ENCODE assay signal across 14 cellular contexts in the genomic region with DNA sequence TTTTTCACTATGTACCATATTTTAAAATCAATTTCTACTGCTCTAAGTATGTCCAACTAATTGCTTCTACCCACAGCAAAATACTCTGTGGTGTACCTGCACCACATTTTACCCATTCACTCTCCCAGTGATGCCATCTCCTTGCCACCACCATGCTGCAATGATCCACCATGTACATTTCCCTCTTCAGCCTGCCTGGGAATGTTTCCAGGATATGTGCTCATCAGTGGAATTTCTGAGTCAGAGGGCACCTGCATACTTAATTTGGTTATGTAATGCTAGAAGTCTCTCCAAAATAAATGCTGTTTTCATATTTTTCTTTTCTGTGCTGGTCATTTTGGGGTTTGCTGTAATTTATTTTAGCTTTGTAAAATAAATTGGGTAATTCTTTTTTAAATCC. TPM values are rescaled to one million over a fixed set of nuclear protein-coding genes. Genes with fewer than 3 reads are reported as not detected.
DNase-seq lines count a peak whose midpoint lies in the region; ATAC-seq and TF ChIP-seq lines count a peak whose summit lies in the region.
"Had no signal": no experiment of that assay in that cellular context is flagged by ENCODE, and none has a peak within 500 bp of the region (broad histone marks: within the 10 kb centered on the region; RNA-seq: fewer than 3 reads in every experiment).

No MANE protein-coding gene starts in this region.

- no peaks in the 10 kb centered on the region for H3K36me3 ChIP-seq in colonic mucosa
- H3K36me3 ChIP-seq: WERI-Rb-1 had no signal

- intact Hi-C loops in colonic mucosa (cut with DNase I): no loop called here

- no peaks in the 10 kb centered on the region for H3K9me3 ChIP-seq in colonic mucosa

- no peaks in the 10 kb centered on the region for H3K4me1 ChIP-seq in colonic mucosa

- DNase-seq in 8988T: peak; percentile 30
- peak; percentile 67 for DNase-seq in HCEC 1CT
- DNase-seq in SW480 (ENCODE audit: low spot score): peak; percentile 58
- peak; percentile 47 for DNase-seq in fibroblast of the conjunctiva (ENCODE audit: low read depth)
- no peak for DNase-seq in mesothelial cell of epicardium (ENCODE audit: low spot score in 2 of 2, unreplicated experiment in 2 of 2)
- DNase-seq in stimulated activated effector memory CD8-positive, alpha-beta T cell treated with anti-CD3 and anti-CD28 coated beads, Interleukin-12 subunit alpha, Interleukin-12 subunit beta, amount 100 ng/mL, for 72 hours (ENCODE audit: low spot score in 2 of 2): no peak
- DNase-seq in colonic mucosa: no peak
- DNase-seq: activated naive CD4-positive, alpha-beta T cell treated with anti-CD3 and anti-CD28 coated beads for 36 hours; KBM-7; NCI-H526; WERI-Rb-1 had no signal

- no peak overlapping the region for H3K9ac ChIP-seq in colonic mucosa (ENCODE audit: low read depth in 2 of 2, low read length in 2 of 2)

- H3K4me3 Mint-ChIP-seq in mesothelial cell of epicardium: no peak overlapping the region
- no peak overlapping the region for H3K4me3 Mint-ChIP-seq in stimulated activated effector memory CD8-positive, alpha-beta T cell treated with anti-CD3 and anti-CD28 coated beads, Interleukin-12 subunit alpha, Interleukin-12 subunit beta, amount 100 ng/mL, for 72 hours
- H3K4me3 Mint-ChIP-seq: activated naive CD4-positive, alpha-beta T cell treated with anti-CD3 and anti-CD28 coated beads for 36 hours; B cell had no signal

- H3K27ac ChIP-seq in colonic mucosa: no peak overlapping the region
- H3K27ac ChIP-seq: WERI-Rb-1 had no signal

- no peak for ATAC-seq in stimulated activated effector memory CD8-positive, alpha-beta T cell treated with anti-CD3 and anti-CD28 coated beads, Interleukin-12 subunit alpha, Interleukin-12 subunit beta, amount 100 ng/mL, for 72 hours
- ATAC-seq in activated CD4-positive, CD25-positive, alpha-beta regulatory T cell treated with anti-CD3 and anti-CD28 coated beads, Interleukin-2, amount 50 U/mL, for 24 hours: no peak

- peaks cover 15% of the 10 kb centered on the region for H3K27me3 Mint-ChIP-seq in mesothelial cell of epicardium (ENCODE audit: low read depth)

- TF ChIP-seq CTCF in mesothelial cell of epicardium (IDR thresholded peaks at IDR 0.05; ENCODE audit: unreplicated experiment) (no peak), colonic mucosa (IDR thresholded peaks at IDR 0.05) (no peak)

- no peaks in the 10 kb centered on the region for H3K36me3 Mint-ChIP-seq in mesothelial cell of epicardium
- H3K36me3 Mint-ChIP-seq in stimulated activated effector memory CD8-positive, alpha-beta T cell treated with anti-CD3 and anti-CD28 coated beads, Interleukin-12 subunit alpha, Interleukin-12 subunit beta, amount 100 ng/mL, for 72 hours: peaks cover 6% of the 10 kb centered on the region

- H3K4me1 Mint-ChIP-seq in mesothelial cell of epicardium: no peaks in the 10 kb centered on the region
- peaks cover 6% of the 10 kb centered on the region for H3K4me1 Mint-ChIP-seq in stimulated activated effector memory CD8-positive, alpha-beta T cell treated with anti-CD3 and anti-CD28 coated beads, Interleukin-12 subunit alpha, Interleukin-12 subunit beta, amount 100 ng/mL, for 72 hours
- H3K4me1 Mint-ChIP-seq: B cell had no signal

- H3K4me3 ChIP-seq in colonic mucosa: no peak overlapping the region
- H3K4me3 ChIP-seq: lung had no signal

- no peak overlapping the region for H3K27ac Mint-ChIP-seq in mesothelial cell of epicardium
- no peak overlapping the region for H3K27ac Mint-ChIP-seq in stimulated activated effector memory CD8-positive, alpha-beta T cell treated with anti-CD3 and anti-CD28 coated beads, Interleukin-12 subunit alpha, Interleukin-12 subunit beta, amount 100 ng/mL, for 72 hours
- H3K27ac Mint-ChIP-seq: activated naive CD4-positive, alpha-beta T cell treated with anti-CD3 and anti-CD28 coated beads for 36 hours; B cell had no signal

- peaks cover 4% of the 10 kb centered on the region for H3K9me3 Mint-ChIP-seq in mesothelial cell of epicardium
- peaks cover 3% of the 10 kb centered on the region for H3K9me3 Mint-ChIP-seq in stimulated activated effector memory CD8-positive, alpha-beta T cell treated with anti-CD3 and anti-CD28 coated beads, Interleukin-12 subunit alpha, Interleukin-12 subunit beta, amount 100 ng/mL, for 72 hours

- no peaks in the 10 kb centered on the region for H3K27me3 ChIP-seq in colonic mucosa

RNA-seq across cellular contexts. Expression of gene OCIAD2, which starts 33.2 kb away (rescaled TPM):
- total RNA-seq in mesothelial cell of epicardium: 72.4 to 76.0 TPM (median 73.1 TPM) in 3 replicates
- total RNA-seq in colonic mucosa: 100 to 1,000 TPM in 1 of 2 donors, 10 to 100 TPM in 1; 55.7 to 124 TPM

RNA-seq across cellular contexts. Expression of gene CWH43, which starts 46.3 kb away (rescaled TPM):
- total RNA-seq in mesothelial cell of epicardium (not detected in 3 replicates), colonic mucosa (10 to 100 TPM; 18.2 to 29.9 TPM)
- total RNA-seq: activated naive CD4-positive, alpha-beta T cell treated with anti-CD3 and anti-CD28 coated beads for 36 hours; B cell had no signal

Comparison
In these comparisons a context has a peak if more than half of its experiments do, and no peak if none do; other contexts are left out.
1. DNase-seq: peak in 8988T (single experiment), HCEC 1CT (single experiment), SW480 (single experiment) and fibroblast of the conjunctiva (single experiment); none in mesothelial cell of epicardium (0 of 2), stimulated activated effector memory CD8-positive, alpha-beta T cell treated with anti-CD3 and anti-CD28 coated beads, Interleukin-12 subunit alpha, Interleukin-12 subunit beta, amount 100 ng/mL, for 72 hours (0 of 2) and colonic mucosa (single experiment).
2. RNA of gene CWH43, which starts 46.3 kb away (total RNA-seq): 18.2 to 29.9 TPM in colonic mucosa; not detected in mesothelial cell of epicardium; every median in the first group is over 10 times any median in the second.